23 cellular contexts compared by ENCODE assay signal in the genomic region with DNA sequence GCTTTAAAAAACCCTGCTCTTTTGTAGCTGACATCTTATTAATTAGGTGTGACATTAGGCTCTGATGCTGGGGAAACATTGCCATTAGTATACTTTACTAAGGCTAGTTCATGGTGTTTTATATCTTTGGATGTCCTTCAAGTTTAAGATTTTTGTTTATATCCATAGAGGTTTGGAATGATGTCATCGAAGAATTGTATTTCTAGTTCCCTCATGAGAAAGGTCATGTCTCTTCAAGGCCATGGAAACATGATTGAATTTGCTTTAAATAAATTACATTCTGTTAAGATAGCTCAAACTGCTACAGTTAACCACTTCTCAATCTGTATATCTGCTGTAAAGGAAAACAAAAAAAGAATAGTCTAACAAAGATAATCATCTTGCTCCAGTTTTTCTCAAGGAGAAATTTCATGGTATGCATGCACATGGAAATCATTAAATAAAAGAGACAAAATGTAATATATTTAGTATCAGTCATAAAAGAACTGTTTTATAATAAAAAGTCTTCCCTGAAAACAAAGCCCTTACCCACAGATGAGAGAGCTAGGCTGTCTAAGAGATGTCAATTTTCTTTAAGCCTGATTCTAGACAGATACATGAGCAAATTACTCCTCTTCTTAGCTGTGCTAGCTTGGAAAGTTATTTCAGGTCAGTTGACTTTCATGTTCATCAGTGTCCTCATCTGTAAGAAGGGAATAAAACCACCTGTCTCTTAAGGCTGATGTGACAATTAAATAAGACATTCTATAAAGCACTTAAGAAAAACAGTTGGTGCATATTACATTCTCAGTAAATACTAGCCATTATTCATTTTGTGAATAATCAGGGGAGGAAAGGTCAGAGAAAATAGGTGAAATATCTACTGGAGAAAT.
"Had no signal": no experiment of that assay in that cellular context is flagged by ENCODE, and none has a peak within 500 bp of the region (broad histone marks: within the 10 kb centered on the region; RNA-seq: fewer than 3 reads in every experiment).

No MANE protein-coding gene starts in this region.

- DNase-seq: activated CD4-positive, alpha-beta T cell treated with anti-CD3 and anti-CD28 coated beads for 48 hours; activated CD4-positive, CD25-positive, alpha-beta regulatory T cell; activated CD8-positive, alpha-beta T cell treated with anti-CD3 and anti-CD28 coated beads for 36 hours; activated naive CD4-positive, alpha-beta T cell treated with Interleukin-2 at 50 U/mL for 16 hours; activated naive CD8-positive, alpha-beta T cell treated with anti-CD3 and anti-CD28 coated beads, Interleukin-2, amount 10 ng/mL, durations not matched to agents 7 days and 5 days; activated T-cell treated with anti-CD3 and anti-CD28 coated beads, Interleukin-2, amount 50 U/mL, for 1 hour; brain microvascular endothelial cell; effector CD4-positive, alpha-beta T cell; gastrocnemius medialis; head of caudate nucleus; kidney; left lung; stimulated activated CD4-positive, alpha-beta T cell treated with anti-CD3 and anti-CD28 coated beads, Interleukin-4, amount 100 ng/mL, for 4 hours; T1000; testis had no signal

- H3K27ac Mint-ChIP-seq: activated CD8-positive, alpha-beta T cell treated with anti-CD3 and anti-CD28 coated beads for 36 hours; activated naive CD8-positive, alpha-beta T cell treated with anti-CD3 and anti-CD28 coated beads, Interleukin-2, amount 10 ng/mL, durations not matched to agents 7 days and 5 days; activated T-helper 17 cell treated with anti-CD3 and anti-CD28 coated beads, Interleukin-2, amount 50 U/mL, for 72 hours; neural progenitor cell; stimulated activated memory B cell treated with anti-CD40 and anti-IgM and Interleukin-4, amounts not matched to agents 10 μg/mL and 1 μg/mL and 100 μg/mL, for 72 hours; type B pancreatic cell had no signal

- H3K4me1 Mint-ChIP-seq: activated T-helper 17 cell treated with anti-CD3 and anti-CD28 coated beads, Interleukin-2, amount 50 U/mL, for 72 hours; central memory CD8-positive, alpha-beta T cell; stimulated activated memory B cell treated with anti-CD40 and anti-IgM and Interleukin-4, amounts not matched to agents 10 μg/mL and 1 μg/mL and 100 μg/mL, for 72 hours had no signal

- H3K4me3 ChIP-seq: coronary artery, gastrocnemius medialis, left lung, neural progenitor cell, testis had no signal

- ATAC-seq: activated CD8-positive, alpha-beta T cell treated with anti-CD3 and anti-CD28 coated beads for 36 hours; activated T-helper 17 cell treated with anti-CD3 and anti-CD28 coated beads, Interleukin-2, amount 50 U/mL, for 72 hours; esophagus mucosa; gastrocnemius medialis; left lung; sciatic nerve; stimulated activated memory B cell treated with anti-CD40 and anti-IgM and Interleukin-4, amounts not matched to agents 10 μg/mL and 1 μg/mL and 100 μg/mL, for 72 hours had no signal

- H3K4me3 Mint-ChIP-seq: activated CD8-positive, alpha-beta T cell treated with anti-CD3 and anti-CD28 coated beads for 36 hours; activated naive CD8-positive, alpha-beta T cell treated with anti-CD3 and anti-CD28 coated beads, Interleukin-2, amount 10 ng/mL, durations not matched to agents 7 days and 5 days; activated T-helper 17 cell treated with anti-CD3 and anti-CD28 coated beads, Interleukin-2, amount 50 U/mL, for 72 hours; central memory CD8-positive, alpha-beta T cell; neural progenitor cell; stimulated activated memory B cell treated with anti-CD40 and anti-IgM and Interleukin-4, amounts not matched to agents 10 μg/mL and 1 μg/mL and 100 μg/mL, for 72 hours; type B pancreatic cell had no signal

- H3K36me3 Mint-ChIP-seq: neural progenitor cell; stimulated activated memory B cell treated with anti-CD40 and anti-IgM and Interleukin-4, amounts not matched to agents 10 μg/mL and 1 μg/mL and 100 μg/mL, for 72 hours; type B pancreatic cell had no signal

- H3K9me3 Mint-ChIP-seq: activated CD8-positive, alpha-beta T cell treated with anti-CD3 and anti-CD28 coated beads for 36 hours; activated T-helper 17 cell treated with anti-CD3 and anti-CD28 coated beads, Interleukin-2, amount 50 U/mL, for 72 hours; central memory CD8-positive, alpha-beta T cell; neural progenitor cell; stimulated activated memory B cell treated with anti-CD40 and anti-IgM and Interleukin-4, amounts not matched to agents 10 μg/mL and 1 μg/mL and 100 μg/mL, for 72 hours had no signal
